9 cellular contexts compared by ENCODE assay signal in the genomic region with DNA sequence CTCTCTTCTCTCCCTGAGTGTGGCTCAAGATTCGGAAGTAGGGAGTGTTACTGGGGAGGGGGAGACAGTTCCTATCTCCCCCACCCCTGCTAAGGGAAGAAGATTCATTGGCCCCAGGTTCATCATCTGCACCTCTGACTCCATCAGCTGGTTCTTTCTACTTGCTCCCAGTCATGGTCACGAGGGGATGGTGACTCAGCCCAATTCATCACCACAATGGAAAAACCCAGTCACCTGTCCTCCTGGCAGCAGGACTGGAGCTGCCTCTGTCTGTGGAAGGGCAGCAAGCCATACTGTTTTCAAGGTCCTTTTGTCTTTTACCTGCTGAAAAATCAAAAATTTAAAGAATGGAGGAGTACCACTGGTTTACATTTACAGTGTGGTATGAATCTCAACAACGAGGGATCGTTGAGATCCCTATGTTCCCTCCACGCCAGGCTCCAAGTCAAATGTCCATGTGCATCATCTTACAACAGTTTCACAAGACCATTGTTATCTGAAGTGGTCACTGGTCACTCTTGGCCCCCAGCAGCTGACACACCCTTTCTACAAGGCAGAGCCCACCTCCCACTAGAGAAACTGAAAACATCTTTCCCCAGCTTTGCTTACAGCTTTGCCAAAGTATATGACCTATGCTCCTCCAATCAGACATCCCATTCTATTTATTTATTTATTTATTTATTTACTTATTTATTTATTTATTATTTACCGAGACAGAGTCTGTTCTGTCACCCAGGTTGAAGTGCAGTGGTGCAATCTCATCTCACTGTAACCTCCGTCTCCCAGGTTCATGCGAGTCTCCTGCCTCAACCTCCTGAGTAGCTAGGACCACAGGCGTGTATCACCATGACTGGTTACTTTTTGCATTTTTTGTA. TPM values are rescaled to one million over a fixed set of nuclear protein-coding genes. Genes with fewer than 3 reads are reported as not detected.
DNase-seq lines count a peak whose midpoint lies in the region; ATAC-seq and TF ChIP-seq lines count a peak whose summit lies in the region.
"Had no signal": no experiment of that assay in that cellular context is flagged by ENCODE, and none has a peak within 500 bp of the region (broad histone marks: within the 10 kb centered on the region; RNA-seq: fewer than 3 reads in every experiment).

No MANE protein-coding gene starts in this region.

- ATAC-seq in heart left ventricle = peak in 2 of 4 donors; percentile 22 to 36
- ATAC-seq in left ventricle myocardium superior = peak; percentile 8
- no peak for ATAC-seq in GM19452 (IDR thresholded peaks at IDR 0.05; ENCODE audit: unreplicated experiment)

- H3K4me3 ChIP-seq in heart left ventricle (no peak overlapping the region), vagina (no peak overlapping the region), ovary (no peak overlapping the region)
- H3K4me3 ChIP-seq: lung had no signal

- intact Hi-C loops in heart left ventricle (cut with DNase I) = loop anchor here in 2 of 10 donors (5.0 kb wide), 2 partner anchors 32 to 42 kb away; no protein-coding TSS in a partner anchor
- intact Hi-C loops in cardiac septum (cut with DNase I) = no loop called here
- intact Hi-C loops in left ventricle myocardium superior (cut with micrococcal nuclease) = no loop called here
- intact Hi-C loops in vagina (cut with DNase I) = no loop called here
- intact Hi-C loops in ovary (cut with DNase I) = no loop called here

- peaks cover 45% of the 10 kb centered on the region for H3K27me3 Mint-ChIP-seq in osteocyte (ENCODE audit: unreplicated experiment)

- H3K27ac Mint-ChIP-seq in osteocyte (ENCODE audit: unreplicated experiment) = no peak overlapping the region

- TF ChIP-seq POLR2A in heart left ventricle (IDR thresholded peaks at IDR 0.05) (no peak), vagina (IDR thresholded peaks at IDR 0.05) (no peak), ovary (IDR thresholded peaks at IDR 0.05) (no peak)

- WGBS in heart left ventricle, 4 donors = 79 to 87% (median 81%) methylated on average over 9 of the region's 9 CpGs
- WGBS in ovary, 3 donors = 75 to 82% (median 76%) methylated on average over 9 of the region's 9 CpGs

- TF ChIP-seq EP300 in ovary (IDR thresholded peaks at IDR 0.05) = no peak

- H3K36me3 Mint-ChIP-seq in osteocyte (ENCODE audit: unreplicated experiment) = no peaks in the 10 kb centered on the region

- H3K9me3 ChIP-seq in heart left ventricle (no peaks in the 10 kb centered on the region), vagina (no peaks in the 10 kb centered on the region), ovary (no peaks in the 10 kb centered on the region)

- DNase-seq in heart left ventricle (peak in 2 of 5 donors; percentile 33 to 72), cardiac septum (ENCODE audit: low spot score) (no peak), activated T-cell treated with anti-CD3 and anti-CD28 coated beads for 4 hours (peak; percentile 26), left ventricle myocardium superior (no peak), vagina (ENCODE audit: extremely low spot score in 2 of 2) (no peak), osteocyte (ENCODE audit: extremely low spot score, unreplicated experiment) (no peak), ovary (no peak)

- H3K9me3 Mint-ChIP-seq in osteocyte (ENCODE audit: unreplicated experiment) = no peaks in the 10 kb centered on the region

- H3K27ac ChIP-seq in heart left ventricle = peak overlapping the region in 10 of 12 donors; percentile 32 to 99 (median 78)
- peak overlapping the region; percentile 69 for H3K27ac ChIP-seq in vagina
- no peak overlapping the region for H3K27ac ChIP-seq in ovary

- H3K36me3 ChIP-seq in heart left ventricle (no peaks in the 10 kb centered on the region), vagina (no peaks in the 10 kb centered on the region), ovary (no peaks in the 10 kb centered on the region)

- H3K4me1 ChIP-seq in heart left ventricle (peaks cover 0 to 38% (median 11%) of the 10 kb centered on the region in 12 donors), vagina (peaks cover 9% of the 10 kb centered on the region), ovary (ENCODE audit: insufficient read depth) (no peaks in the 10 kb centered on the region)

- H3K4me3 Mint-ChIP-seq in osteocyte (ENCODE audit: unreplicated experiment) = no peak overlapping the region

- TF ChIP-seq CTCF in heart left ventricle (IDR thresholded peaks at IDR 0.05) = no peak
- no peak for TF ChIP-seq CTCF in vagina (IDR thresholded peaks at IDR 0.05)
- no peak for TF ChIP-seq CTCF in osteocyte (IDR thresholded peaks at IDR 0.05)
- no peak for TF ChIP-seq CTCF in ovary (IDR thresholded peaks at IDR 0.05)

- H3K27me3 ChIP-seq in heart left ventricle = peaks cover 0 to 31% (median 0%) of the 10 kb centered on the region in 9 donors
- H3K27me3 ChIP-seq in vagina = no peaks in the 10 kb centered on the region
- H3K27me3 ChIP-seq in ovary = no peaks in the 10 kb centered on the region

- H3K4me1 Mint-ChIP-seq in osteocyte (ENCODE audit: unreplicated experiment) = no peaks in the 10 kb centered on the region

RNA-seq across cellular contexts. Expression of a gene that starts 40.4 kb away (rescaled TPM):
- 1,000 to 10,000 TPM in 3 of 9 donors, 100 to 1,000 TPM in 6; 294 to 1,429 (median 742) TPM for total RNA-seq in heart left ventricle
- 100 to 1,000 TPM; 505 to 873 TPM for polyA plus RNA-seq in heart left ventricle
- 607 TPM for total RNA-seq in cardiac septum
- 580 TPM for total RNA-seq in left ventricle myocardium superior
- total RNA-seq in vagina = 128 TPM
- 10.5 and 13.1 TPM in 2 replicates for total RNA-seq in osteocyte
- 10 to 100 TPM in 1 of 7 donors, 1 to 10 TPM in 6; 1.6 to 10.5 (median 2.6) TPM for total RNA-seq in ovary
- polyA plus RNA-seq in ovary = 1 to 10 TPM; 3.7 to 5.5 TPM

RNA-seq across cellular contexts. Expression of a gene that starts 55.7 kb away (rescaled TPM):
- total RNA-seq in heart left ventricle (10 to 100 TPM; 10.1 to 18.0 (median 14.3) TPM), cardiac septum (12.4 TPM), left ventricle myocardium superior (15.3 TPM), vagina (79.1 TPM), osteocyte (17.3 and 19.9 TPM in 2 replicates), ovary (10 to 100 TPM; 16.5 to 28.4 (median 19.3) TPM)
- polyA plus RNA-seq in heart left ventricle (10 to 100 TPM; 13.2 to 14.9 TPM), ovary (10 to 100 TPM; 12.5 to 14.8 TPM)

Comparison
In these comparisons a context has a peak if more than half of its experiments do, and no peak if none do; other contexts are left out.
1. H3K27ac ChIP-seq: peak in heart left ventricle (10 of 12) and vagina (single experiment); none in ovary (0 of 2).